Comparison of ENCODE assay signal across 23 cellular contexts in the genomic region with DNA sequence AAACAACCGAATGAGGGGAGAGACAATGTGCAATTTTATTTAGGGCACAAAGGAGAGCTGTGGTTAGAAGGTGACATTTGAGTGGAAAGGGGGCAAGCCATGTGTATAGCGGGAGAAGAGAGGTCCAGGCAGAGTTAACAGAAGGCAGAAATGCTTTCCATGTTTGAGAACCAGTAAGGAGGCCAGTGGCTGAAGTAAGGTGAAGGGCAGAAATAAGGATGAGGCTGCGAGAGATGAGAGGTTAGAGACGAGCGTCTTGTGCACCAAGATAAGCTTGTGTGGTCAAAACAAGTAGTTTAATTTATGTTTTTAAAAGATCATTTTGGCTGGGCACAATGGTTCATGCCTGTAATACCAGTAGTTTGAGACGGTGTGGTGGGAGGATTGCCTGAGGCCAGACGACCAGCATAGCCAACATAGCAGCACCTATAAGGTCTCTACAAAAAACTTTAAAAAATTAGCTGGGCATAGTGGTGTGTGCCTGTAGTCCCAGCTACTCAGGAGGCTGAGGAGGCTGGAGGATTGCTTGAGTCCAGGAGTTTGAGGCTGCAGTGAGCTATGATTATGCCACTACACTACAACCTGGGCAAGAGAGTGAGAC. TPM values are rescaled to one million over a fixed set of nuclear protein-coding genes. Genes with fewer than 3 reads are reported as not detected.
"Had no signal": no experiment of that assay in that cellular context is flagged by ENCODE, and none has a peak within 500 bp of the region (broad histone marks: within the 10 kb centered on the region; RNA-seq: fewer than 3 reads in every experiment).

No MANE protein-coding gene starts in this region.

- H3K27me3 ChIP-seq: heart left ventricle, spleen had no signal

- H3K27me3 Mint-ChIP-seq: activated B cell treated with CpG ODN at 0.5 μM for 24 hours; activated naive CD4-positive, alpha-beta T cell treated with anti-CD3 and anti-CD28 coated beads, Interleukin-2, amount 50 U/mL, for 24 hours; activated T-helper 17 cell treated with anti-CD3 and anti-CD28 coated beads, Interleukin-2, amount 50 U/mL, for 72 hours had no signal

- H3K27ac ChIP-seq: coronary artery, heart left ventricle, psoas muscle, spleen had no signal

- H3K4me3 ChIP-seq: coronary artery, heart left ventricle, psoas muscle, spleen had no signal

- H3K36me3 Mint-ChIP-seq: natural killer cell had no signal

- ATAC-seq: activated T-helper 17 cell treated with anti-CD3 and anti-CD28 coated beads, Interleukin-2, amount 50 U/mL, for 72 hours; heart left ventricle; left lobe of liver; natural killer cell; psoas muscle; sciatic nerve had no signal

- H3K4me3 Mint-ChIP-seq: activated B cell treated with CpG ODN at 0.5 μM for 24 hours; activated naive CD4-positive, alpha-beta T cell treated with anti-CD3 and anti-CD28 coated beads, Interleukin-2, amount 50 U/mL, for 24 hours; natural killer cell had no signal

- H3K27ac Mint-ChIP-seq: activated T-helper 17 cell treated with anti-CD3 and anti-CD28 coated beads, Interleukin-2, amount 50 U/mL, for 72 hours had no signal

- DNase-seq: activated B cell treated with CpG ODN at 0.5 μM for 24 hours; activated CD4-positive, alpha-beta T cell treated with anti-CD3 and anti-CD28 coated beads, Interleukin-2, amount 50 U/mL, for 1 hour; caudate nucleus; effector CD4-positive, alpha-beta T cell; foreskin melanocyte; heart left ventricle; mammary epithelial cell; natural killer cell; occipital lobe; psoas muscle; spleen; stimulated activated CD4-positive, alpha-beta T cell treated with anti-CD3 and anti-CD28 coated beads, Interleukin-1b, Interleukin-23, amount 100 ng/mL, for 48 hours; stimulated activated naive CD4-positive, alpha-beta T cell treated with Interleukin-2 at 50 U/mL for 16 hours; T1000 had no signal

- H3K9me3 Mint-ChIP-seq: activated B cell treated with CpG ODN at 0.5 μM for 24 hours; activated naive CD4-positive, alpha-beta T cell treated with anti-CD3 and anti-CD28 coated beads, Interleukin-2, amount 50 U/mL, for 24 hours; activated T-helper 17 cell treated with anti-CD3 and anti-CD28 coated beads, Interleukin-2, amount 50 U/mL, for 72 hours; natural killer cell had no signal

- H3K9me3 ChIP-seq: heart left ventricle, psoas muscle, spleen had no signal

RNA-seq across cellular contexts. Expression of a gene that starts 8.7 kb away (rescaled TPM):
- total RNA-seq: activated B cell treated with CpG ODN at 0.5 μM for 24 hours; activated T-helper 17 cell treated with anti-CD3 and anti-CD28 coated beads, Interleukin-2, amount 50 U/mL, for 72 hours; endothelial cell of umbilical vein; heart left ventricle; left lobe of liver; mammary epithelial cell; mucosa of gallbladder; natural killer cell; occipital lobe; psoas muscle; sciatic nerve; spleen; temporal lobe; urinary bladder had no signal
- polyA plus RNA-seq: endothelial cell of umbilical vein, heart left ventricle, mammary epithelial cell, psoas muscle, spleen, urinary bladder had no signal
